ENCODE assay signal across 14 cellular contexts in genomic region chr11:128893578-128894295, GRCh38. TPM values are rescaled to one million over a fixed set of nuclear protein-coding genes. Genes with fewer than 3 reads are reported as not detected.
DNase-seq lines count a peak whose midpoint lies in the region; ATAC-seq, FAIRE-seq and TF ChIP-seq lines count a peak whose summit lies in the region.
"Had no signal": no experiment of that assay in that cellular context is flagged by ENCODE, and none has a peak within 500 bp of the region (broad histone marks: within the 10 kb centered on the region; RNA-seq: fewer than 3 reads in every experiment).

No MANE protein-coding gene starts in this region.

- no peak overlapping the region for H3K4me3 ChIP-seq in BLaER1
- H3K4me3 ChIP-seq in ascending aorta = no peak overlapping the region
- no peak overlapping the region for H3K4me3 ChIP-seq in HepG2 (replicated peaks in 1 of 3; ENCODE audit: insufficient read depth in 1 of 3, low read depth in 2 of 3, low read length in 3 of 3)

- FAIRE-seq in HepG2 (lab: Jason Lieb, UNC) (no peak), HTR-8/SVneo (lab: Jason Lieb, UNC) (no peak)

- peaks cover 46% of the 10 kb centered on the region for H3K27me3 ChIP-seq in BLaER1
- no peaks in the 10 kb centered on the region for H3K27me3 ChIP-seq in ascending aorta
- H3K27me3 ChIP-seq in HepG2 (ENCODE audit: control insufficient read depth in 1 of 2, insufficient read depth in 2 of 2, low read length in 2 of 2) = peaks cover 8 to 47% of the 10 kb centered on the region in 2 experiments

- TF ChIP-seq EP300 in HepG2 (IDR thresholded peaks at IDR 0.05; ENCODE audit: low read depth in 2 of 2, low read length in 2 of 2) = no peak
- no peak for TF ChIP-seq EP300 in HepG2 (CRISPR knock-in tag; IDR thresholded peaks at IDR 0.05; ENCODE audit: borderline replicate concordance)

- no peaks in the 10 kb centered on the region for H3K79me2 ChIP-seq in HepG2 (ENCODE audit: insufficient read depth, low read length)

- H3K9me3 ChIP-seq in BLaER1 (no peaks in the 10 kb centered on the region), ascending aorta (no peaks in the 10 kb centered on the region), HepG2 (ENCODE audit: low read length) (no peaks in the 10 kb centered on the region)

- no peak overlapping the region for H3K9ac ChIP-seq in BLaER1
- H3K9ac ChIP-seq in HepG2 (ENCODE audit: insufficient read depth, low read depth, low read length) = no peak overlapping the region

- no TSS peak for BruUV-seq in HepG2 (replicated peaks; lab: Mats Ljungman, UMichigan)

- POLR2A ChIA-PET in HepG2 (lab: Yijun Ruan, JAX) = no interaction called here

- WGBS in HepG2 (ENCODE audit: low lambda C conversion rate) = 45% methylated on average over 10 of the region's 10 CpGs

- H3K27ac ChIP-seq in BLaER1 (no peak overlapping the region), epithelial cell of prostate (peak overlapping the region; percentile 56), ascending aorta (peak overlapping the region in 1 of 2 donors; percentile 30), HepG2 (ENCODE audit: extremely low read length, insufficient read depth, low read length) (no peak overlapping the region)

- H3K4me1 ChIP-seq in BLaER1 (peaks cover 54% of the 10 kb centered on the region), ascending aorta (peaks cover 8 to 9% of the 10 kb centered on the region in 2 donors), HepG2 (ENCODE audit: insufficient read depth, low read length) (peaks cover 24% of the 10 kb centered on the region)

- DNase-seq in epithelial cell of prostate (ENCODE audit: low read depth, low spot score) (no peak), ascending aorta (ENCODE audit: low spot score in 2 of 2) (no peak), middle frontal gyrus (ENCODE audit: extremely low spot score, low spot score) (no peak), HepG2 (ENCODE audit: low spot score) (no peak), HTR-8/SVneo (ENCODE audit: insufficient read length, low spot score) (no peak)
- DNase-seq: activated T-cell treated with anti-CD3 and anti-CD28 coated beads, Interleukin-2, amount 50 U/mL, for 72 hours; cortex of kidney; naive thymus-derived CD8-positive, alpha-beta T cell; NCI-H446 treated with DMSO at 0.1 percent for 48 hours; T-helper 17 cell had no signal

- ATAC-seq in GM19452 (IDR thresholded peaks at IDR 0.05; ENCODE audit: unreplicated experiment) = peak; percentile 85
- peak; percentile 73 for ATAC-seq in HG03060 (IDR thresholded peaks at IDR 0.05; ENCODE audit: low read depth, unreplicated experiment)
- ATAC-seq in HepG2 = no peak
- ATAC-seq: activated T-cell treated with anti-CD3 and anti-CD28 coated beads, Interleukin-2, amount 50 U/mL, for 72 hours; naive thymus-derived CD8-positive, alpha-beta T cell; T-helper 17 cell had no signal

- in situ Hi-C loops in HepG2 (cut with HindIII; ENCODE audit: extremely low pct_ligation_motif_present, low pct_unique_long_range_greater_than_20kb) = loop anchor here (25.0 kb wide), 1 partner anchor 794 kb away; no protein-coding TSS in a partner anchor

- H3K4me2 ChIP-seq in BLaER1 = peak overlapping the region; percentile 81
- no peak overlapping the region for H3K4me2 ChIP-seq in HepG2 (ENCODE audit: low read depth, low read length)

- no peak for TF ChIP-seq POLR2A in HepG2 (IDR thresholded peaks at IDR 0.05; ENCODE audit: insufficient read depth in 1 of 2, low read depth in 2 of 2, low read length in 2 of 2)

- TF ChIP-seq CTCF in ascending aorta (IDR thresholded peaks at IDR 0.05) (no peak), HepG2 (CRISPR knock-in tag; IDR thresholded peaks at IDR 0.05) (no peak)

- peaks cover 42% of the 10 kb centered on the region for H4K20me1 ChIP-seq in BLaER1
- no peaks in the 10 kb centered on the region for H4K20me1 ChIP-seq in HepG2 (ENCODE audit: insufficient read depth, low read length)

- no peak overlapping the region for H2AFZ ChIP-seq in HepG2 (ENCODE audit: low read length)

- CTCF ChIA-PET in HepG2 (lab: Yijun Ruan, JAX; ENCODE audit: low intra/inter-chr PET ratio, low total read pairs) = no interaction called here

- TF ChIP-seq RAD21 in HepG2 (CRISPR knock-in tag; IDR thresholded peaks at IDR 0.05) = no peak

- intact Hi-C loops in ascending aorta (cut with DNase I) = loop anchor here (10.0 kb wide), 2 partner anchors 251 to 369 kb away; no protein-coding TSS in a partner anchor
- intact Hi-C loops in HepG2 (cut with micrococcal nuclease; ENCODE audit: unreplicated experiment) = no loop called here

- H3K36me3 ChIP-seq in BLaER1 (no peaks in the 10 kb centered on the region), ascending aorta (no peaks in the 10 kb centered on the region), HepG2 (replicated peaks in 1 of 2; ENCODE audit: control insufficient read depth in 1 of 2, insufficient read depth in 2 of 2, low read length in 2 of 2) (no peaks in the 10 kb centered on the region)

RNA-seq across cellular contexts. Expression of gene KCNJ5, which starts 2.6 kb away (rescaled TPM):
- total RNA-seq in ascending aorta (0.53 TPM), HepG2 (2016; rRNA removed; fragmentation: Illumina TruSeq; extraction: Trizol) (not detected in 2 replicates)
- total RNA-seq in HepG2 (2016; cell fraction: cytosol; rRNA removed; fragmentation: Illumina TruSeq; extraction: Trizol; ENCODE audit: low read depth) = not detected in 2 replicates
- total RNA-seq in HepG2 (2016; cell fraction: insoluble cytoplasmic fraction; rRNA removed; fragmentation: Illumina TruSeq; extraction: Trizol) = not detected in 2 replicates
- not detected in 2 replicates for total RNA-seq in HepG2 (2016; cell fraction: membrane; rRNA removed; fragmentation: Illumina TruSeq; extraction: Trizol)
- not detected in 2 replicates for total RNA-seq in HepG2 (2016; cell fraction: nucleus; rRNA removed; fragmentation: Illumina TruSeq; extraction: Trizol)
- not detected in 2 replicates for polyA plus RNA-seq in HepG2 (2011; rRNA removed)
- not detected in 2 replicates for polyA plus RNA-seq in HepG2 (2011; cell fraction: cytosol; rRNA removed)
- polyA plus RNA-seq in HepG2 (2011; cell fraction: nucleus; rRNA removed) = not detected in 2 replicates
- not detected in 2 replicates for polyA plus RNA-seq in HepG2 (2012)
- not detected in 2 replicates for polyA plus RNA-seq in HepG2 (2016; cell fraction: cytosol; fragmentation: Illumina TruSeq; extraction: Trizol; ENCODE audit: low read depth)
- polyA plus RNA-seq in HepG2 (2016; cell fraction: insoluble cytoplasmic fraction; fragmentation: Illumina TruSeq; extraction: Trizol; ENCODE audit: low read depth) = not detected in 2 replicates
- polyA plus RNA-seq in HepG2 (2016; cell fraction: membrane; fragmentation: Illumina TruSeq; extraction: Trizol; ENCODE audit: low read depth) = not detected in 2 replicates
- not detected in 2 replicates for polyA plus RNA-seq in HepG2 (2016; cell fraction: nucleus; fragmentation: Illumina TruSeq; extraction: Trizol; ENCODE audit: insufficient read depth, low read depth)
- polyA minus RNA-seq in HepG2 (2011; rRNA and poly(A)+ RNA removed; ENCODE audit: low replicate concordance) = not detected in 2 replicates
- polyA minus RNA-seq in HepG2 (2011; cell fraction: cytosol; rRNA and poly(A)+ RNA removed) = not detected in 2 replicates
- polyA minus RNA-seq in HepG2 (2011; cell fraction: nucleus; rRNA and poly(A)+ RNA removed) = not detected in 2 replicates
- total RNA-seq: naive thymus-derived CD8-positive, alpha-beta T cell; T-helper 17 cell had no signal
- polyA plus RNA-seq: AG04450; naive thymus-derived CD8-positive, alpha-beta T cell had no signal

RNA-seq across cellular contexts. Expression of gene KCNJ1, which starts 26.6 kb away (rescaled TPM):
- not detected for total RNA-seq in ascending aorta
- total RNA-seq in HepG2 (2016; rRNA removed; fragmentation: Illumina TruSeq; extraction: Trizol) = not detected in 2 replicates
- not detected in 2 replicates for total RNA-seq in HepG2 (2016; cell fraction: cytosol; rRNA removed; fragmentation: Illumina TruSeq; extraction: Trizol; ENCODE audit: low read depth)
- not detected in 2 replicates for total RNA-seq in HepG2 (2016; cell fraction: insoluble cytoplasmic fraction; rRNA removed; fragmentation: Illumina TruSeq; extraction: Trizol)
- not detected in 2 replicates for total RNA-seq in HepG2 (2016; cell fraction: membrane; rRNA removed; fragmentation: Illumina TruSeq; extraction: Trizol)
- total RNA-seq in HepG2 (2016; cell fraction: nucleus; rRNA removed; fragmentation: Illumina TruSeq; extraction: Trizol) = not detected in 2 replicates
- polyA plus RNA-seq in HepG2 (2011; rRNA removed) = not detected in 2 replicates
- not detected in 2 replicates for polyA plus RNA-seq in HepG2 (2011; cell fraction: cytosol; rRNA removed)
- not detected in 2 replicates for polyA plus RNA-seq in HepG2 (2011; cell fraction: nucleus; rRNA removed)
- not detected in 2 replicates for polyA plus RNA-seq in HepG2 (2012)
- not detected in 2 replicates for polyA plus RNA-seq in HepG2 (2016; cell fraction: cytosol; fragmentation: Illumina TruSeq; extraction: Trizol; ENCODE audit: low read depth)
- not detected in 2 replicates for polyA plus RNA-seq in HepG2 (2016; cell fraction: insoluble cytoplasmic fraction; fragmentation: Illumina TruSeq; extraction: Trizol; ENCODE audit: low read depth)
- not detected in 2 replicates for polyA plus RNA-seq in HepG2 (2016; cell fraction: membrane; fragmentation: Illumina TruSeq; extraction: Trizol; ENCODE audit: low read depth)
- not detected in 2 replicates for polyA plus RNA-seq in HepG2 (2016; cell fraction: nucleus; fragmentation: Illumina TruSeq; extraction: Trizol; ENCODE audit: insufficient read depth, low read depth)
- not detected in 2 replicates for polyA minus RNA-seq in HepG2 (2011; rRNA and poly(A)+ RNA removed; ENCODE audit: low replicate concordance)
- not detected in 2 replicates for polyA minus RNA-seq in HepG2 (2011; cell fraction: cytosol; rRNA and poly(A)+ RNA removed)
- not detected in 2 replicates for polyA minus RNA-seq in HepG2 (2011; cell fraction: nucleus; rRNA and poly(A)+ RNA removed)
- total RNA-seq: activated T-cell treated with anti-CD3 and anti-CD28 coated beads, Interleukin-2, amount 50 U/mL, for 72 hours; naive thymus-derived CD8-positive, alpha-beta T cell had no signal
- polyA plus RNA-seq: AG04450; naive thymus-derived CD8-positive, alpha-beta T cell had no signal

RNA-seq across cellular contexts. Expression of gene TP53AIP1, which starts 48.9 kb away (rescaled TPM):
- total RNA-seq in ascending aorta (not detected), HepG2 (2016; rRNA removed; fragmentation: Illumina TruSeq; extraction: Trizol) (0.11 TPM in 1 of 2 replicates, not detected in the other)
- total RNA-seq in HepG2 (2016; cell fraction: cytosol; rRNA removed; fragmentation: Illumina TruSeq; extraction: Trizol; ENCODE audit: low read depth) = not detected in 2 replicates
- not detected in 2 replicates for total RNA-seq in HepG2 (2016; cell fraction: insoluble cytoplasmic fraction; rRNA removed; fragmentation: Illumina TruSeq; extraction: Trizol)
- total RNA-seq in HepG2 (2016; cell fraction: membrane; rRNA removed; fragmentation: Illumina TruSeq; extraction: Trizol) = not detected in 2 replicates
- total RNA-seq in HepG2 (2016; cell fraction: nucleus; rRNA removed; fragmentation: Illumina TruSeq; extraction: Trizol) = not detected in 2 replicates
- 0.03 TPM in 1 of 2 replicates, not detected in the other for polyA plus RNA-seq in HepG2 (2011; rRNA removed)
- 0.03 TPM in 1 of 2 replicates, not detected in the other for polyA plus RNA-seq in HepG2 (2011; cell fraction: cytosol; rRNA removed)
- polyA plus RNA-seq in HepG2 (2011; cell fraction: nucleus; rRNA removed) = 0.19 and 0.28 TPM in 2 replicates
- polyA plus RNA-seq in HepG2 (2012) = 0.17 TPM in 1 of 2 replicates, not detected in the other
- polyA plus RNA-seq in HepG2 (2016; cell fraction: cytosol; fragmentation: Illumina TruSeq; extraction: Trizol; ENCODE audit: low read depth) = not detected in 2 replicates
- polyA plus RNA-seq in HepG2 (2016; cell fraction: insoluble cytoplasmic fraction; fragmentation: Illumina TruSeq; extraction: Trizol; ENCODE audit: low read depth) = not detected in 2 replicates
- not detected in 2 replicates for polyA plus RNA-seq in HepG2 (2016; cell fraction: membrane; fragmentation: Illumina TruSeq; extraction: Trizol; ENCODE audit: low read depth)
- polyA plus RNA-seq in HepG2 (2016; cell fraction: nucleus; fragmentation: Illumina TruSeq; extraction: Trizol; ENCODE audit: insufficient read depth, low read depth) = 0.26 and 0.28 TPM in 2 replicates
- not detected in 2 replicates for polyA minus RNA-seq in HepG2 (2011; rRNA and poly(A)+ RNA removed; ENCODE audit: low replicate concordance)
- not detected in 2 replicates for polyA minus RNA-seq in HepG2 (2011; cell fraction: cytosol; rRNA and poly(A)+ RNA removed)
- 0.13 and 0.37 TPM in 2 replicates for polyA minus RNA-seq in HepG2 (2011; cell fraction: nucleus; rRNA and poly(A)+ RNA removed)
- total RNA-seq: naive thymus-derived CD8-positive, alpha-beta T cell; T-helper 17 cell had no signal
- polyA plus RNA-seq: AG04450; naive thymus-derived CD8-positive, alpha-beta T cell had no signal
